1 cellular context compared by ENCODE assay signal in genomic region chrX:53319614-53320542, GRCh38.
TF ChIP-seq lines count a peak whose summit lies in the region.

No MANE protein-coding gene starts in this region.

TF ChIP-seq in HEK293, 187 proteins besides CTCF, POLR2A, EP300 and RAD21 (continued from another document):
- TF ChIP-seq TSHZ1 (tag by site-specific recombination; IDR thresholded peaks at IDR 0.05; ENCODE audit: borderline replicate concordance), result no peak
- TF ChIP-seq ZNF660 (tag by site-specific recombination; IDR thresholded peaks at IDR 0.05), result no peak
- TF ChIP-seq ZEB2 (tag by site-specific recombination; IDR thresholded peaks at IDR 0.05), result no peak
- no peak for TF ChIP-seq REPIN1 (tag by site-specific recombination; IDR thresholded peaks at IDR 0.05; ENCODE audit: low read depth)
- TF ChIP-seq ZNF510 (tag by site-specific recombination; IDR thresholded peaks at IDR 0.05; ENCODE audit: insufficient replicate concordance), result no peak
- no peak for TF ChIP-seq ZNF610 (tag by site-specific recombination; IDR thresholded peaks at IDR 0.05; ENCODE audit: borderline replicate concordance)
- no peak for TF ChIP-seq ZNF449 (tag by site-specific recombination; IDR thresholded peaks at IDR 0.05)
- TF ChIP-seq KLF1 (tag by site-specific recombination; IDR thresholded peaks at IDR 0.05), result no peak; the same call in 1 of the 2 replicates
- TF ChIP-seq REST (tag by site-specific recombination; IDR thresholded peaks at IDR 0.05), result peak; percentile 63; the same call in 1 of the 2 replicates
- 0 out of 2 replicates have a peak, but pooled peaks have one; percentile 20 for TF ChIP-seq GLIS1 (tag by site-specific recombination; IDR thresholded peaks at IDR 0.05)
- no peak for TF ChIP-seq ZNF571 (tag by site-specific recombination; IDR thresholded peaks at IDR 0.05)
- TF ChIP-seq ZNF10 (tag by site-specific recombination; IDR thresholded peaks at IDR 0.05), result no peak
- no peak for TF ChIP-seq ZNF704 (tag by site-specific recombination; IDR thresholded peaks at IDR 0.05)
- no peak for TF ChIP-seq KLF7 (tag by site-specific recombination; IDR thresholded peaks at IDR 0.05; ENCODE audit: borderline replicate concordance)
- TF ChIP-seq ZNF501 (tag by site-specific recombination; IDR thresholded peaks at IDR 0.05), result no peak
- no peak for TF ChIP-seq ZNF155 (tag by site-specific recombination; IDR thresholded peaks at IDR 0.05)
- TF ChIP-seq HOXA7 (CRISPR knock-in tag; IDR thresholded peaks at IDR 0.05; ENCODE audit: borderline replicate concordance), result no peak
- peak; percentile 81 for TF ChIP-seq ZNF341 (tag by site-specific recombination; IDR thresholded peaks at IDR 0.05; ENCODE audit: low read depth)
- TF ChIP-seq EGR2 (tag by site-specific recombination; IDR thresholded peaks at IDR 0.05; ENCODE audit: low read depth), result peak; percentile 58
- TF ChIP-seq ZNF221 (tag by site-specific recombination; IDR thresholded peaks at IDR 0.05; ENCODE audit: borderline replicate concordance), result no peak
- TF ChIP-seq ZNF266 (tag by site-specific recombination; IDR thresholded peaks at IDR 0.05; ENCODE audit: low read depth), result no peak
- TF ChIP-seq ZNF645 (tag by site-specific recombination; IDR thresholded peaks at IDR 0.05), result no peak
- no peak for TF ChIP-seq ZNF274 (IDR thresholded peaks at IDR 0.05; ENCODE audit: low read length)
- no peak for TF ChIP-seq ZNF274 (tag by site-specific recombination; IDR thresholded peaks at IDR 0.05; ENCODE audit: borderline replicate concordance)
- TF ChIP-seq AEBP2 (tag by site-specific recombination; IDR thresholded peaks at IDR 0.05; ENCODE audit: borderline replicate concordance), result no peak
- no peak for TF ChIP-seq SALL2 (tag by site-specific recombination; IDR thresholded peaks at IDR 0.05; ENCODE audit: borderline replicate concordance)
- no peak for TF ChIP-seq ZIC2 (tag by site-specific recombination; IDR thresholded peaks at IDR 0.05)
- TF ChIP-seq ZNF366 (tag by site-specific recombination; conservative IDR thresholded peaks at IDR 0.05), result no peak
- no peak for TF ChIP-seq ZNF530 (tag by site-specific recombination; IDR thresholded peaks at IDR 0.05; ENCODE audit: low read depth)
- no peak for TF ChIP-seq KLF8 (tag by site-specific recombination; IDR thresholded peaks at IDR 0.05)
- TF ChIP-seq ZNF777 (tag by site-specific recombination; IDR thresholded peaks at IDR 0.05; ENCODE audit: borderline replicate concordance), result no peak
- TF ChIP-seq ZBTB26 (tag by site-specific recombination; optimal IDR thresholded peaks at IDR 0.05), result no peak
- TF ChIP-seq ZNF488 (tag by site-specific recombination; IDR thresholded peaks at IDR 0.05), result no peak
- no peak for TF ChIP-seq ZNF391 (tag by site-specific recombination; IDR thresholded peaks at IDR 0.05; ENCODE audit: borderline replicate concordance, low read depth)
- no peak for TF ChIP-seq ZSCAN5A (tag by site-specific recombination; IDR thresholded peaks at IDR 0.05)
- TF ChIP-seq SP7 (tag by site-specific recombination; IDR thresholded peaks at IDR 0.05), result no peak
- peak; percentile 40; the same call in 1 of the 2 replicates for TF ChIP-seq ZBTB8A (tag by site-specific recombination; IDR thresholded peaks at IDR 0.05)
- TF ChIP-seq ZNF335 (tag by site-specific recombination; conservative IDR thresholded peaks at IDR 0.05), result peak; percentile 2; the same call in 1 of the 2 replicates
- TF ChIP-seq ZNF416 (tag by site-specific recombination; IDR thresholded peaks at IDR 0.05), result no peak
- no peak for TF ChIP-seq ZNF76 (tag by site-specific recombination; IDR thresholded peaks at IDR 0.05; ENCODE audit: borderline replicate concordance, low read depth)
- no peak for TF ChIP-seq ZNF140 (tag by site-specific recombination; IDR thresholded peaks at IDR 0.05)
